Comparison of ENCODE assay signal across 22 cellular contexts in genomic region chr3:72571052-72571451, GRCh38.
"Had no signal": no experiment of that assay in that cellular context is flagged by ENCODE, and none has a peak within 500 bp of the region (broad histone marks: within the 10 kb centered on the region; RNA-seq: fewer than 3 reads in every experiment).

No MANE protein-coding gene starts in this region.

- H3K27ac Mint-ChIP-seq: activated CD8-positive, alpha-beta T cell treated with anti-CD3 and anti-CD28 coated beads, Interleukin-2, amount 10 ng/mL, durations not matched to agents 7 days and 5 days; T-helper 1 cell treated with Interleukin-12 subunit alpha and Interleukin-12 subunit beta and Interleukin-4 antibody, amounts not matched to agents 30 μg/mL and 1 μg/mL, for 36 hours had no signal

- DNase-seq: activated CD4-positive, alpha-beta T cell treated with anti-CD3 and anti-CD28 coated beads for 48 hours; activated CD4-positive, alpha-beta T cell treated with anti-CD3 and anti-CD28 coated beads, Interleukin-2, amount 50 U/mL, for 4 hours; activated CD4-positive, CD25-positive, alpha-beta regulatory T cell treated with anti-CD3 and anti-CD28 coated beads, Interleukin-2, amount 50 U/mL, for 72 hours; activated CD8-positive, alpha-beta memory T cell treated with anti-CD3 and anti-CD28 coated beads, Interleukin-2, amount 50 U/mL, for 48 hours; activated CD8-positive, alpha-beta T cell treated with anti-CD3 and anti-CD28 coated beads, Interleukin-2, amount 10 ng/mL, durations not matched to agents 7 days and 5 days; activated naive CD4-positive, alpha-beta T cell treated with anti-CD3 and anti-CD28 coated beads, Interleukin-2, amount 50 U/mL, for 16 hours; activated T-cell treated with anti-CD3 and anti-CD28 coated beads, Interleukin-2, amount 50 U/mL, for 1 hour; brain microvascular endothelial cell; MG63; MV-4-11; NCI-H1092 treated with DMSO at 0.1 percent for 48 hours; NCI-H1417 treated with DMSO at 0.1 percent for 48 hours; NCI-H1694; NCI-H2029; NCI-H446; NCI-H524; PC-3; SHP77 had no signal

- FAIRE-seq: astrocyte, RCC 7860 had no signal

- H3K9me3 Mint-ChIP-seq: T-helper 1 cell treated with Interleukin-12 subunit alpha and Interleukin-12 subunit beta and Interleukin-4 antibody, amounts not matched to agents 30 μg/mL and 1 μg/mL, for 36 hours had no signal

- H3K9me3 ChIP-seq: MG63 had no signal

- H3K4me3 ChIP-seq: cardiac muscle cell, MG63 had no signal

- H3K27ac ChIP-seq: brain microvascular endothelial cell, cardiac muscle cell had no signal

- H3K36me3 ChIP-seq: brain microvascular endothelial cell, cardiac muscle cell, MG63 had no signal

- H3K27me3 ChIP-seq: brain microvascular endothelial cell, cardiac muscle cell, MG63 had no signal

- ATAC-seq: activated CD8-positive, alpha-beta T cell treated with anti-CD3 and anti-CD28 coated beads, Interleukin-2, amount 10 ng/mL, durations not matched to agents 7 days and 5 days; PC-3 had no signal

- H3K4me3 Mint-ChIP-seq: activated CD8-positive, alpha-beta T cell treated with anti-CD3 and anti-CD28 coated beads, Interleukin-2, amount 10 ng/mL, durations not matched to agents 7 days and 5 days; T-helper 1 cell treated with Interleukin-12 subunit alpha and Interleukin-12 subunit beta and Interleukin-4 antibody, amounts not matched to agents 30 μg/mL and 1 μg/mL, for 36 hours had no signal
